26 cellular contexts compared by ENCODE assay signal in the genomic region with DNA sequence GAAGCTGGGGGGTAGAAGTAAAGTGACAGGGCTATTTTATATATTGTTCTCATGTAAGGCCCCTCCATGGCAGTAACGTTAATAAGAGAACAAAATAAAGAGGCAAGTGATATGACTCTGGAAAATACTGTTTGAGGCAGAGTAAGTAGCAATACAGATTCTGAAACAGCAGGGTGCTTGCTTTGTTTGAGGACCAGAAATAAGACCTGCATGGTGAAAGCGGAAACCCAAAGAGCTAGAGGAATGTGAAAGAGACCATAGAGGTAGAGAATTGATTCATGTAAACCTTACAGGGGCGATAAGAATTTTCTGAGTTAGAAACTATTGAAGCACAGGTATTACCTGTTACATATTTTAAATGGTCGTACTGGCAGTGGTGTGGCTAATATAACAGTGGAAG.
"Had no signal": no experiment of that assay in that cellular context is flagged by ENCODE, and none has a peak within 500 bp of the region (broad histone marks: within the 10 kb centered on the region; RNA-seq: fewer than 3 reads in every experiment).

No MANE protein-coding gene starts in this region.

- H3K27me3 Mint-ChIP-seq: activated CD4-positive, alpha-beta T cell treated with anti-CD3 and anti-CD28 coated beads for 36 hours; activated naive CD8-positive, alpha-beta T cell treated with anti-CD3 and anti-CD28 coated beads, Interleukin-2, amount 50 U/mL, for 24 hours; T-cell had no signal

- H3K27ac Mint-ChIP-seq: activated CD4-positive, alpha-beta T cell treated with anti-CD3 and anti-CD28 coated beads for 36 hours; activated naive CD8-positive, alpha-beta T cell treated with anti-CD3 and anti-CD28 coated beads, Interleukin-2, amount 50 U/mL, for 24 hours; activated T-helper 1 cell treated with anti-CD3 and anti-CD28 coated beads, Interleukin-12 subunit alpha, Interleukin-12 subunit beta, Interleukin-2, Interleukin-4 antibody, amounts not matched to agents 30 ng/mL and 10 ng/mL and 1 ng/mL, durations not matched to agents 14 hours and 24 hours and 36 hours; natural killer cell; T-cell had no signal

- ATAC-seq: activated CD4-positive, alpha-beta T cell treated with anti-CD3 and anti-CD28 coated beads for 36 hours; activated naive CD8-positive, alpha-beta T cell treated with anti-CD3 and anti-CD28 coated beads, Interleukin-2, amount 50 U/mL, for 24 hours; gastroesophageal sphincter; left lung; lower lobe of right lung; natural killer cell; right cardiac atrium; T-cell had no signal

- H3K27ac ChIP-seq: gastroesophageal sphincter, hepatocyte, left lung, lower lobe of right lung, suprapubic skin, tibial nerve had no signal

- H3K9me3 Mint-ChIP-seq: activated naive CD8-positive, alpha-beta T cell treated with anti-CD3 and anti-CD28 coated beads, Interleukin-2, amount 50 U/mL, for 24 hours had no signal

- H3K79me2 ChIP-seq: hepatocyte had no signal

- H3K4me1 ChIP-seq: gastroesophageal sphincter, left lung, lower lobe of right lung, suprapubic skin, tibial nerve had no signal

- H3K4me3 Mint-ChIP-seq: activated CD4-positive, alpha-beta T cell treated with anti-CD3 and anti-CD28 coated beads for 36 hours; activated naive CD8-positive, alpha-beta T cell treated with anti-CD3 and anti-CD28 coated beads, Interleukin-2, amount 50 U/mL, for 24 hours; activated T-helper 1 cell treated with anti-CD3 and anti-CD28 coated beads, Interleukin-12 subunit alpha, Interleukin-12 subunit beta, Interleukin-2, Interleukin-4 antibody, amounts not matched to agents 30 ng/mL and 10 ng/mL and 1 ng/mL, durations not matched to agents 14 hours and 24 hours and 36 hours; natural killer cell; T-cell had no signal

- H3K4me1 Mint-ChIP-seq: activated CD4-positive, alpha-beta T cell treated with anti-CD3 and anti-CD28 coated beads for 36 hours; activated naive CD8-positive, alpha-beta T cell treated with anti-CD3 and anti-CD28 coated beads, Interleukin-2, amount 50 U/mL, for 24 hours; natural killer cell; T-cell had no signal

- H3K9me3 ChIP-seq: gastroesophageal sphincter, left lung, lower lobe of right lung, suprapubic skin had no signal

- H3K27me3 ChIP-seq: gastroesophageal sphincter, hepatocyte, left lung, suprapubic skin, tibial nerve had no signal

- H3K4me2 ChIP-seq: hepatocyte had no signal

- H3K36me3 ChIP-seq: gastroesophageal sphincter, left lung, lower lobe of right lung, suprapubic skin, tibial nerve had no signal

- H2AFZ ChIP-seq: hepatocyte had no signal

- H3K4me3 ChIP-seq: gastroesophageal sphincter, hepatocyte, left lung, lower lobe of right lung, suprapubic skin, tibial nerve had no signal

- DNase-seq: activated CD4-positive, alpha-beta T cell treated with anti-CD3 and anti-CD28 coated beads for 36 hours; activated CD4-positive, alpha-beta T cell treated with anti-CD3 and anti-CD28 coated beads, Interleukin-2, amount 50 U/mL, for 4 hours; activated CD4-positive, CD25-positive, alpha-beta regulatory T cell; activated CD8-positive, alpha-beta memory T cell treated with anti-CD3 and anti-CD28 coated beads for 24 hours; activated gamma-delta T cell; activated naive CD4-positive, alpha-beta T cell treated with anti-CD3 and anti-CD28 coated beads, Interleukin-2, amount 50 U/mL, for 16 hours; activated naive CD8-positive, alpha-beta T cell treated with anti-CD3 and anti-CD28 coated beads, Interleukin-2, amount 50 U/mL, for 24 hours; amygdala; caudate nucleus; cortex of kidney; kidney glomerular epithelial cell; left lung; lower lobe of right lung; mesenchymal stem cell; natural killer cell; posterior cingulate gyrus; right cardiac atrium; stimulated activated CD4-positive, alpha-beta T cell treated with anti-CD3 and anti-CD28 coated beads, Interleukin-15, amount 100 ng/mL, for 24 hours; stimulated activated CD4-positive, alpha-beta T cell treated with anti-CD3 and anti-CD28 coated beads, Interleukin-2, amount 100 ng/mL, for 24 hours; stimulated activated naive CD4-positive, alpha-beta T cell; T-cell had no signal

- H3K36me3 Mint-ChIP-seq: natural killer cell, T-cell had no signal
